Comparison of ENCODE assay signal across 3 cellular contexts in genomic region chr1:76115186-76115585, GRCh38.
TF ChIP-seq lines count a peak whose summit lies in the region.

No MANE protein-coding gene starts in this region.

TF ChIP-seq in SK-N-SH, 30 proteins besides CTCF, POLR2A, EP300 and RAD21:
- TF ChIP-seq PBX3 (IDR thresholded peaks at IDR 0.05) (peak; percentile 62), TCF12 (IDR thresholded peaks at IDR 0.05) (peak; percentile 21; the same call in 1 of the 2 replicates), FOSL2 (IDR thresholded peaks at IDR 0.05; ENCODE audit: borderline replicate concordance, low read depth) (no peak)

TF ChIP-seq in SK-N-SH treated with all-trans-retinoic acid at 6 μM for 48 hours, 23 proteins besides CTCF, POLR2A, EP300 and RAD21:
- TF ChIP-seq ESRRG (CRISPR knock-in tag; IDR thresholded peaks at IDR 0.05) (no peak), ZFP30 (CRISPR knock-in tag; IDR thresholded peaks at IDR 0.05) (no peak), ZC3H10 (CRISPR knock-in tag; IDR thresholded peaks at IDR 0.05) (no peak), BACH2 (CRISPR knock-in tag; IDR thresholded peaks at IDR 0.05; ENCODE audit: borderline replicate concordance) (no peak), TCF4 (CRISPR knock-in tag; IDR thresholded peaks at IDR 0.05; ENCODE audit: borderline replicate concordance) (no peak), ARNTL (CRISPR knock-in tag; IDR thresholded peaks at IDR 0.05; ENCODE audit: borderline replicate concordance, low read depth) (no peak), ZNF565 (CRISPR knock-in tag; conservative IDR thresholded peaks at IDR 0.05; ENCODE audit: low read depth) (no peak), ISL1 (CRISPR knock-in tag; IDR thresholded peaks at IDR 0.05) (no peak), ZFP3 (CRISPR knock-in tag; IDR thresholded peaks at IDR 0.05) (no peak), CSDC2 (CRISPR knock-in tag; IDR thresholded peaks at IDR 0.05) (no peak), GLIS3 (CRISPR knock-in tag; IDR thresholded peaks at IDR 0.05) (no peak), ZNF70 (CRISPR knock-in tag; IDR thresholded peaks at IDR 0.05) (no peak), TOX (CRISPR knock-in tag; IDR thresholded peaks at IDR 0.05; ENCODE audit: borderline replicate concordance) (no peak), OSR1 (CRISPR knock-in tag; IDR thresholded peaks at IDR 0.05) (no peak), CSRNP3 (CRISPR knock-in tag; IDR thresholded peaks at IDR 0.05) (no peak), RARB (CRISPR knock-in tag; IDR thresholded peaks at IDR 0.05) (no peak)
- TF ChIP-seq, protein P1, sequence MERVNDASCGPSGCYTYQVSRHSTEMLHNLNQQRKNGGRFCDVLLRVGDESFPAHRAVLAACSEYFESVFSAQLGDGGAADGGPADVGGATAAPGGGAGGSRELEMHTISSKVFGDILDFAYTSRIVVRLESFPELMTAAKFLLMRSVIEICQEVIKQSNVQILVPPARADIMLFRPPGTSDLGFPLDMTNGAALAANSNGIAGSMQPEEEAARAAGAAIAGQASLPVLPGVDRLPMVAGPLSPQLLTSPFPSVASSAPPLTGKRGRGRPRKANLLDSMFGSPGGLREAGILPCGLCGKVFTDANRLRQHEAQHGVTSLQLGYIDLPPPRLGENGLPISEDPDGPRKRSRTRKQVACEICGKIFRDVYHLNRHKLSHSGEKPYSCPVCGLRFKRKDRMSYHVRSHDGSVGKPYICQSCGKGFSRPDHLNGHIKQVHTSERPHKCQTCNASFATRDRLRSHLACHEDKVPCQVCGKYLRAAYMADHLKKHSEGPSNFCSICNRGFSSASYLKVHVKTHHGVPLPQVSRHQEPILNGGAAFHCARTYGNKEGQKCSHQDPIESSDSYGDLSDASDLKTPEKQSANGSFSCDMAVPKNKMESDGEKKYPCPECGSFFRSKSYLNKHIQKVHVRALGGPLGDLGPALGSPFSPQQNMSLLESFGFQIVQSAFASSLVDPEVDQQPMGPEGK (CRISPR knock-in tag; IDR thresholded peaks at IDR 0.05; ENCODE audit: borderline replicate concordance): no peak
- TF ChIP-seq, protein P2, sequence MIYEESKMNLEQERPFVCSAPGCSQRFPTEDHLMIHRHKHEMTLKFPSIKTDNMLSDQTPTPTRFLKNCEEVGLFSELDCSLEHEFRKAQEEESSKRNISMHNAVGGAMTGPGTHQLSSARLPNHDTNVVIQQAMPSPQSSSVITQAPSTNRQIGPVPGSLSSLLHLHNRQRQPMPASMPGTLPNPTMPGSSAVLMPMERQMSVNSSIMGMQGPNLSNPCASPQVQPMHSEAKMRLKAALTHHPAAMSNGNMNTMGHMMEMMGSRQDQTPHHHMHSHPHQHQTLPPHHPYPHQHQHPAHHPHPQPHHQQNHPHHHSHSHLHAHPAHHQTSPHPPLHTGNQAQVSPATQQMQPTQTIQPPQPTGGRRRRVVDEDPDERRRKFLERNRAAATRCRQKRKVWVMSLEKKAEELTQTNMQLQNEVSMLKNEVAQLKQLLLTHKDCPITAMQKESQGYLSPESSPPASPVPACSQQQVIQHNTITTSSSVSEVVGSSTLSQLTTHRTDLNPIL (CRISPR knock-in tag; IDR thresholded peaks at IDR 0.05; ENCODE audit: low read depth): no peak

TF ChIP-seq in H1, 55 proteins besides CTCF, POLR2A, EP300 and RAD21:
- no peak for TF ChIP-seq POLR2AphosphoS5 (IDR thresholded peaks at IDR 0.05; ENCODE audit: low read depth, low read length)
- TF ChIP-seq KDM4A (IDR thresholded peaks at IDR 0.05; ENCODE audit: low read depth, low read length, severe bottlenecking): no peak
- TF ChIP-seq SP1 (IDR thresholded peaks at IDR 0.05; ENCODE audit: low read depth, low read length): no peak
- TF ChIP-seq BCL11A (IDR thresholded peaks at IDR 0.05; ENCODE audit: low read depth in 2 of 2, low read length in 2 of 2): no peak
